1 cellular context compared by ENCODE assay signal in the genomic region with DNA sequence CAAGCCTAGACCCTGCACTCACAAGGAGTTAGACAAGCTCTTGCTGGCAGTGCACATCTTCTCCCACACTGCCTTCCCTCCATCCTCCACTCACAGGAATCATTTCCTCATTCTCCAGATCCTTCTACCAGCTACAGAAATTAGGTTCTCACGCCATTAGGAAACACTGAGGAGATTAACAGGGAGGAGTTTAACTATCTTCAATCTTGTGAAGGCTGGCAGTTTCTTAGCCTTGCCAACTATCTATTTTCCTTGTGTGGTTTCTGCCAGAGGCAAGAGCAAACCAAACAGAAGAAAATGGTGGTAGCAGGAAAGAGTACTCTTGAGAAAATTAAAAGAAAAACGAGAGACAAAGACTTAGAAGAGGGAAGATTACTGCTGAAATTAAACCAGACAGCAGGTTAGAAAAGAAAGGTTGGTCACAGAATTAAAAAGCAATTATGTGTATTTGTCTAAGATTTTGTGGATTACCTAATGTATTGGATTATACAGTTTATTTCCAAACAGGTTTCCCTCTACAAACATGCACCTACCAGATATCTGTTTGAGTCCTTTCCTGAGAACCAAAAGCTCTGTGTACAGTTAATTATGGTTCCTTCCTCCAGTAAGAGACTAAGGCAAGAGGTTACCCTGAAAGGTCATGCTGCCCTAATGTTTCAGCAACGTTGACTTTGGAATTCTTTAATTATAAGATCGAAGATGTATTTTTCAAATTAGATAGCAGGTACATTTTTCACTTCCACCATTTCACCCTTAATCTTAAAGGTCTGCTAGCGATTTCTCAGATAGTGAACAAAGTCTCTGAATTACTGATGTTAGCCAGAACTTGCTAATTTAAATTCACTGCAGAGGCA.
A peak's percentile ranks its signal among the peaks of the same experiment; 100 is the strongest.
TF ChIP-seq lines count a peak whose summit lies in the region.

No MANE protein-coding gene starts in this region.

TF ChIP-seq in HEK293, 187 proteins besides CTCF, POLR2A, EP300 and RAD21 (continued from another document):
- TF ChIP-seq, protein P1, sequence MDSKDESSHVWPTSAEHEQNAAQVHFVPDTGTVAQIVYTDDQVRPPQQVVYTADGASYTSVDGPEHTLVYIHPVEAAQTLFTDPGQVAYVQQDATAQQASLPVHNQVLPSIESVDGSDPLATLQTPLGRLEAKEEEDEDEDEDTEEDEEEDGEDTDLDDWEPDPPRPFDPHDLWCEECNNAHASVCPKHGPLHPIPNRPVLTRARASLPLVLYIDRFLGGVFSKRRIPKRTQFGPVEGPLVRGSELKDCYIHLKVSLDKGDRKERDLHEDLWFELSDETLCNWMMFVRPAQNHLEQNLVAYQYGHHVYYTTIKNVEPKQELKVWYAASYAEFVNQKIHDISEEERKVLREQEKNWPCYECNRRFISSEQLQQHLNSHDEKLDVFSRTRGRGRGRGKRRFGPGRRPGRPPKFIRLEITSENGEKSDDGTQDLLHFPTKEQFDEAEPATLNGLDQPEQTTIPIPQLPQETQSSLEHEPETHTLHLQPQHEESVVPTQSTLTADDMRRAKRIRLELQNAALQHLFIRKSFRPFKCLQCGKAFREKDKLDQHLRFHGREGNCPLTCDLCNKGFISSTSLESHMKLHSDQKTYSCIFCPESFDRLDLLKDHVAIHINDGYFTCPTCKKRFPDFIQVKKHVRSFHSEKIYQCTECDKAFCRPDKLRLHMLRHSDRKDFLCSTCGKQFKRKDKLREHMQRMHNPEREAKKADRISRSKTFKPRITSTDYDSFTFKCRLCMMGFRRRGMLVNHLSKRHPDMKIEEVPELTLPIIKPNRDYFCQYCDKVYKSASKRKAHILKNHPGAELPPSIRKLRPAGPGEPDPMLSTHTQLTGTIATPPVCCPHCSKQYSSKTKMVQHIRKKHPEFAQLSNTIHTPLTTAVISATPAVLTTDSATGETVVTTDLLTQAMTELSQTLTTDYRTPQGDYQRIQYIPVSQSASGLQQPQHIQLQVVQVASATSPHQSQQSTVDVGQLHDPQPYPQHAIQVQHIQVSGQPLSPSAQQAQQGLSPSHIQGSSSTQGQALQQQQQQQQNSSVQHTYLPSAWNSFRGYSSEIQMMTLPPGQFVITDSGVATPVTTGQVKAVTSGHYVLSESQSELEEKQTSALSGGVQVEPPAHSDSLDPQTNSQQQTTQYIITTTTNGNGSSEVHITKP (tag by site-specific recombination; IDR thresholded peaks at IDR 0.05) = peak; percentile 45
- TF ChIP-seq OSR2 (tag by site-specific recombination; IDR thresholded peaks at IDR 0.05) (peak; percentile 8; the same call in 1 of the 2 replicates), ZNF677 (tag by site-specific recombination; IDR thresholded peaks at IDR 0.05) (no peak)
